Comparison of ENCODE assay signal across 15 cellular contexts in genomic region chr9:122356627-122357026, GRCh38. TPM values are rescaled to one million over a fixed set of nuclear protein-coding genes. Genes with fewer than 3 reads are reported as not detected.
DNase-seq lines count a peak whose midpoint lies in the region; ATAC-seq, FAIRE-seq and TF ChIP-seq lines count a peak whose summit lies in the region.
"Had no signal": no experiment of that assay in that cellular context is flagged by ENCODE, and none has a peak within 500 bp of the region (broad histone marks: within the 10 kb centered on the region; RNA-seq: fewer than 3 reads in every experiment).

No MANE protein-coding gene starts in this region.

- H2AFZ ChIP-seq in mammary epithelial cell (ENCODE audit: low read depth, low read length) (no peak overlapping the region), PC-3 (ENCODE audit: low read length) (no peak overlapping the region), endothelial cell of umbilical vein (ENCODE audit: low read depth, low read length) (no peak overlapping the region)

- H3K9me3 Mint-ChIP-seq in type B pancreatic cell = no peaks in the 10 kb centered on the region
- H3K9me3 Mint-ChIP-seq: T-helper 2 cell treated with Interferon-gamma antibody and Interleukin-4, amounts not matched to agents 5 μg/mL and 100 μg/mL, for 36 hours had no signal

- H3K27me3 ChIP-seq in mammary epithelial cell (ENCODE audit: insufficient read depth, low read length) (no peaks in the 10 kb centered on the region), breast epithelium (no peaks in the 10 kb centered on the region), PC-3 (ENCODE audit: low read length) (no peaks in the 10 kb centered on the region), endothelial cell of umbilical vein (ENCODE audit: control insufficient read depth in 2 of 2, insufficient read depth in 2 of 2, low read length in 2 of 2) (no peaks in the 10 kb centered on the region)

- H3K4me1 Mint-ChIP-seq in type B pancreatic cell (ENCODE audit: unreplicated experiment) = no peaks in the 10 kb centered on the region
- H3K4me1 Mint-ChIP-seq: nephron had no signal

- no peak overlapping the region for H3K4me3 Mint-ChIP-seq in type B pancreatic cell
- H3K4me3 Mint-ChIP-seq: activated CD8-positive, alpha-beta memory T cell treated with anti-CD3 and anti-CD28 coated beads, Interleukin-2, amount 10 ng/mL, durations not matched to agents 7 days and 5 days; nephron; T-helper 2 cell treated with Interferon-gamma antibody and Interleukin-4, amounts not matched to agents 5 μg/mL and 100 μg/mL, for 36 hours had no signal

- CTCF ChIA-PET in mammary epithelial cell (lab: Charles Lee; ENCODE audit: low non-redundant PET) = interaction anchor here (0.6 to 0.7 kb wide), 3 partner anchors 11 to 322 kb away, joined by 4 to 5 read pairs (median 5); no protein-coding TSS in a partner anchor
- CTCF ChIA-PET in PC-3 (lab: Charles Lee) = no interaction called here
- CTCF ChIA-PET in endothelial cell of umbilical vein (lab: Charles Lee) = interaction anchor here (0.6 to 11.3 kb wide), 9 partner anchors 8 to 454 kb away, joined by 3 to 254 read pairs (median 6); partner anchors contain the start of gene PTGS1

- H3K36me3 Mint-ChIP-seq in type B pancreatic cell = no peaks in the 10 kb centered on the region
- H3K36me3 Mint-ChIP-seq: activated CD8-positive, alpha-beta memory T cell treated with anti-CD3 and anti-CD28 coated beads, Interleukin-2, amount 10 ng/mL, durations not matched to agents 7 days and 5 days had no signal

- no peaks in the 10 kb centered on the region for H3K9me1 ChIP-seq in endothelial cell of umbilical vein (replicated peaks; ENCODE audit: control insufficient read depth, extremely low read depth, insufficient read depth, low read length)

- TF ChIP-seq POLR2A in breast epithelium (IDR thresholded peaks at IDR 0.05) (no peak), endothelial cell of umbilical vein (IDR thresholded peaks at IDR 0.05; ENCODE audit: low read depth, low read length) (no peak)

- no peak overlapping the region for H3K27ac Mint-ChIP-seq in type B pancreatic cell
- H3K27ac Mint-ChIP-seq: activated CD8-positive, alpha-beta memory T cell treated with anti-CD3 and anti-CD28 coated beads, Interleukin-2, amount 10 ng/mL, durations not matched to agents 7 days and 5 days; nephron; T-helper 2 cell treated with Interferon-gamma antibody and Interleukin-4, amounts not matched to agents 5 μg/mL and 100 μg/mL, for 36 hours had no signal

- intact Hi-C loops in mammary epithelial cell (cut with micrococcal nuclease) = loop anchor here (10.0 kb wide), 1 partner anchor 672 kb away; no protein-coding TSS in a partner anchor
- intact Hi-C loops in breast epithelium (cut with DNase I; ENCODE audit: low total_unique reads) = no loop called here
- intact Hi-C loops in PC-3 (cut with micrococcal nuclease) = no loop called here
- intact Hi-C loops in endothelial cell of umbilical vein (cut with micrococcal nuclease) = no loop called here

- dilution Hi-C loops in mammary epithelial cell (cut with HindIII; ENCODE audit: low sequenced_read_pairs) = no loop called here
- dilution Hi-C loops in endothelial cell of umbilical vein (cut with MboI; ENCODE audit: extremely low pct_ligation_motif_present, low sequenced_read_pairs) = loop anchor here (25.0 kb wide), 1 partner anchor 244 kb away; no protein-coding TSS in a partner anchor

- no peak for ATAC-seq in PC-3
- ATAC-seq: activated CD8-positive, alpha-beta memory T cell treated with anti-CD3 and anti-CD28 coated beads, Interleukin-2, amount 10 ng/mL, durations not matched to agents 7 days and 5 days had no signal

- H3K9me3 ChIP-seq in mammary epithelial cell (replicated peaks; ENCODE audit: insufficient read depth, low read length) (peaks cover 4% of the 10 kb centered on the region), breast epithelium (no peaks in the 10 kb centered on the region), PC-3 (ENCODE audit: low read length) (no peaks in the 10 kb centered on the region), endothelial cell of umbilical vein (replicated peaks; ENCODE audit: control insufficient read depth, insufficient read depth, low read length) (no peaks in the 10 kb centered on the region)

- in situ Hi-C loops in mammary epithelial cell (cut with MboI; ENCODE audit: low sequenced_read_pairs in 2 of 2) = no loop called here

- no peaks in the 10 kb centered on the region for H3F3A ChIP-seq in PC-3 (ENCODE audit: low read length, unreplicated experiment)

- H3K27ac ChIP-seq in mammary epithelial cell (ENCODE audit: insufficient read depth, low read depth, low read length) = no peak overlapping the region
- no peak overlapping the region for H3K27ac ChIP-seq in breast epithelium
- H3K27ac ChIP-seq in PC-3 (ENCODE audit: low read length) = no peak overlapping the region
- H3K27ac ChIP-seq in endothelial cell of umbilical vein (ENCODE audit: insufficient read depth, low read depth, low read length) = no peak overlapping the region

- TF ChIP-seq CTCF in mammary epithelial cell (conservative IDR thresholded peaks at IDR 0.05 in 1 of 2, IDR thresholded peaks at IDR 0.05 in 1 of 2; ENCODE audit: extremely low read depth in 1 of 2, insufficient read depth in 1 of 2, low read depth in 1 of 2, low read length in 2 of 2) (peak; percentile 20 to 28), breast epithelium (IDR thresholded peaks at IDR 0.05) (no peak), PC-3 (conservative IDR thresholded peaks at IDR 0.05; ENCODE audit: low read depth, low read length) (peak; percentile 44), endothelial cell of umbilical vein (IDR thresholded peaks at IDR 0.05; ENCODE audit: extremely low read depth in 1 of 2, insufficient read depth in 1 of 2, low read depth in 1 of 2, low read length in 2 of 2) (peak; percentile 25 to 33), type B pancreatic cell (conservative IDR thresholded peaks at IDR 0.05) (peak; percentile 59)

- POLR2A ChIA-PET in PC-3 (lab: Charles Lee; ENCODE audit: unreplicated experiment) (no interaction called here), endothelial cell of umbilical vein (lab: Charles Lee) (no interaction called here)

- H4K20me1 ChIP-seq in mammary epithelial cell (ENCODE audit: insufficient read depth, low read length) (no peaks in the 10 kb centered on the region), PC-3 (ENCODE audit: low read length) (no peaks in the 10 kb centered on the region), endothelial cell of umbilical vein (replicated peaks; ENCODE audit: control insufficient read depth, extremely low read depth, insufficient read depth, low read length) (no peaks in the 10 kb centered on the region)

- H3K4me2 ChIP-seq in mammary epithelial cell (ENCODE audit: insufficient read depth, low read depth, low read length) (no peak overlapping the region), PC-3 (ENCODE audit: low read length) (no peak overlapping the region), endothelial cell of umbilical vein (ENCODE audit: insufficient read depth, low read length) (no peak overlapping the region)

- H3K27me3 Mint-ChIP-seq in type B pancreatic cell = peaks cover 24% of the 10 kb centered on the region

- H3K36me3 ChIP-seq in mammary epithelial cell (ENCODE audit: insufficient read depth, low read length) = no peaks in the 10 kb centered on the region
- no peaks in the 10 kb centered on the region for H3K36me3 ChIP-seq in breast epithelium
- no peaks in the 10 kb centered on the region for H3K36me3 ChIP-seq in PC-3 (ENCODE audit: low read depth, low read length)
- no peaks in the 10 kb centered on the region for H3K36me3 ChIP-seq in endothelial cell of umbilical vein (ENCODE audit: control insufficient read depth in 2 of 2, extremely low read depth in 1 of 2, insufficient read depth in 2 of 2, low read length in 2 of 2)

- peaks cover 16% of the 10 kb centered on the region for H3K4me1 ChIP-seq in mammary epithelial cell (ENCODE audit: insufficient read depth, low read length)
- no peaks in the 10 kb centered on the region for H3K4me1 ChIP-seq in breast epithelium
- H3K4me1 ChIP-seq in PC-3 (ENCODE audit: insufficient read depth, low read length) = no peaks in the 10 kb centered on the region
- H3K4me1 ChIP-seq in endothelial cell of umbilical vein (ENCODE audit: control insufficient read depth, extremely low read depth, insufficient read depth, low read length) = no peaks in the 10 kb centered on the region

- DNase-seq in mammary epithelial cell (no peak), breast epithelium (ENCODE audit: low spot score in 2 of 2) (no peak), PC-3 (no peak), endothelial cell of umbilical vein (ENCODE audit: low read depth, low spot score) (no peak), type B pancreatic cell (ENCODE audit: extremely low spot score, unreplicated experiment) (no peak), inferior parietal cortex (ENCODE audit: extremely low spot score) (no peak), occipital lobe (lab: John Stamatoyannopoulos, UW) (no peak), islet precursor cell (no peak)
- DNase-seq: activated CD8-positive, alpha-beta memory T cell treated with anti-CD3 and anti-CD28 coated beads, Interleukin-2, amount 10 ng/mL, durations not matched to agents 7 days and 5 days; amniotic stem cell; kidney glomerular epithelial cell; NCI-H1436; stimulated activated naive CD4-positive, alpha-beta T cell had no signal

- FAIRE-seq in endothelial cell of umbilical vein (lab: Jason Lieb, UNC) = no peak

- no TSS peak for BruUV-seq in mammary epithelial cell (replicated peaks; lab: Mats Ljungman, UMichigan)
- BruUV-seq in PC-3 (replicated peaks; lab: Mats Ljungman, UMichigan) = no TSS peak
- no TSS peak for BruUV-seq in endothelial cell of umbilical vein (replicated peaks; lab: Mats Ljungman, UMichigan)

- no peaks in the 10 kb centered on the region for H3K79me2 ChIP-seq in mammary epithelial cell (ENCODE audit: insufficient read depth, low read length)
- H3K79me2 ChIP-seq in PC-3 (ENCODE audit: low read length) = no peaks in the 10 kb centered on the region
- H3K79me2 ChIP-seq in endothelial cell of umbilical vein (ENCODE audit: control insufficient read depth, insufficient read depth, low read length) = no peaks in the 10 kb centered on the region

- no peak overlapping the region for H3K9ac ChIP-seq in mammary epithelial cell (ENCODE audit: insufficient read depth, low read length)
- no peak overlapping the region for H3K9ac ChIP-seq in PC-3 (ENCODE audit: low read length)
- H3K9ac ChIP-seq in endothelial cell of umbilical vein (replicated peaks; ENCODE audit: extremely low read depth, insufficient read depth, low read length) = no peak overlapping the region

- H3K4me3 ChIP-seq in mammary epithelial cell (replicated peaks in 1 of 3; ENCODE audit: insufficient read depth in 1 of 3, low read depth in 2 of 3, low read length in 3 of 3) (no peak overlapping the region), breast epithelium (no peak overlapping the region), PC-3 (ENCODE audit: low read length) (no peak overlapping the region), endothelial cell of umbilical vein (replicated peaks in 1 of 3; ENCODE audit: insufficient read depth in 1 of 3, low read depth in 1 of 3, low read length in 3 of 3) (no peak overlapping the region)

- 80% methylated on average over 1 of the region's 2 CpGs for WGBS in mammary epithelial cell (ENCODE audit: low coverage, missing lambda C conversion rate)

- H3K9me2 ChIP-seq in PC-3 (replicated peaks; ENCODE audit: low read length) = no peaks in the 10 kb centered on the region

RNA-seq across cellular contexts. Expression of gene PTGS1, which starts 14.2 kb away (rescaled TPM):
- 10 to 100 TPM in 1 of 2 donors, 1 to 10 TPM in 1; 3.7 to 14.8 TPM for total RNA-seq in mammary epithelial cell
- 21.7 TPM for polyA plus RNA-seq in mammary epithelial cell
- polyA minus RNA-seq in mammary epithelial cell = 37.3 TPM
- total RNA-seq in breast epithelium = 1 to 10 TPM; 2.6 to 8.0 (median 4.5) TPM
- total RNA-seq in PC-3 (2014; rRNA removed) = 0.44 and 0.86 TPM in 2 replicates
- total RNA-seq in endothelial cell of umbilical vein = 14.6 and 45.2 TPM in 2 replicates
- 37.6 and 43.9 TPM in 2 replicates for polyA plus RNA-seq in endothelial cell of umbilical vein
- polyA plus RNA-seq in endothelial cell of umbilical vein (2011; cell fraction: cytosol; rRNA removed) = 27.8 and 31.2 TPM in 2 replicates
- 30.7 and 40.6 TPM in 2 replicates for polyA plus RNA-seq in endothelial cell of umbilical vein (2011; cell fraction: nucleus; rRNA removed)
- polyA plus RNA-seq in endothelial cell of umbilical vein (2012) = 43.2 and 61.0 TPM in 2 replicates
- 37.7 and 53.6 TPM in 2 replicates for polyA minus RNA-seq in endothelial cell of umbilical vein
- polyA minus RNA-seq in endothelial cell of umbilical vein (2011; cell fraction: cytosol; rRNA and poly(A)+ RNA removed) = 3.9 TPM
- 8.8 and 9.8 TPM in 2 replicates for polyA minus RNA-seq in endothelial cell of umbilical vein (2011; cell fraction: nucleus; rRNA and poly(A)+ RNA removed)
- total RNA-seq in type B pancreatic cell (ENCODE audit: low replicate concordance) = 1.1 and 1.7 TPM in 2 replicates
- total RNA-seq in occipital lobe = 0.47 TPM

Comparison
In these comparisons a context has a peak if more than half of its experiments do, and no peak if none do; other contexts are left out.
1. CTCF ChIP-seq: peak in mammary epithelial cell (2 of 2), PC-3 (single experiment), endothelial cell of umbilical vein (2 of 2) and type B pancreatic cell (single experiment); none in breast epithelium (0 of 3).